In genomic region chr12:34399631-34400422, GRCh38 we compare ENCODE assay signal across 9 cellular contexts.
DNase-seq lines count a peak whose midpoint lies in the region; ATAC-seq and TF ChIP-seq lines count a peak whose summit lies in the region.
"Had no signal": no experiment of that assay in that cellular context is flagged by ENCODE, and none has a peak within 500 bp of the region (broad histone marks: within the 10 kb centered on the region; RNA-seq: fewer than 3 reads in every experiment).

No MANE protein-coding gene starts in this region.

- H3K4me1 ChIP-seq in RWPE2 (ENCODE audit: insufficient read depth, poor library complexity, severe bottlenecking) (no peaks in the 10 kb centered on the region), spleen (no peaks in the 10 kb centered on the region)

- WGBS in spleen, 5 donors, result 62 to 72% (median 71%) methylated on average over 21 to 23 of the region's 23 CpGs

- H3K9me3 ChIP-seq in RWPE2 (ENCODE audit: severe bottlenecking), result peaks cover 5% of the 10 kb centered on the region
- H3K9me3 ChIP-seq in spleen, result peaks cover 0 to 100% (median 100%) of the 10 kb centered on the region in 8 donors

- ATAC-seq in RWPE2 (ENCODE audit: low read depth) (no peak), left cardiac atrium (no peak), GM21723 (IDR thresholded peaks at IDR 0.05; ENCODE audit: unreplicated experiment) (no peak), HG03095 (IDR thresholded peaks at IDR 0.05; ENCODE audit: unreplicated experiment) (no peak)
- ATAC-seq: stimulated activated memory B cell treated with anti-CD40 and anti-IgM and Interleukin-4, amounts not matched to agents 10 μg/mL and 1 μg/mL and 100 μg/mL, for 72 hours had no signal

- no peaks in the 10 kb centered on the region for H3K27me3 ChIP-seq in RWPE2 (ENCODE audit: insufficient read depth, poor library complexity, severe bottlenecking)
- H3K27me3 ChIP-seq in spleen (replicated peaks in 1 of 7), result no peaks in the 10 kb centered on the region

- intact Hi-C loops in left cardiac atrium (cut with DNase I), result no loop called here
- intact Hi-C loops in spleen (cut with DNase I; ENCODE audit: low total_unique reads), result no loop called here

- DNase-seq in GM03348 (ENCODE audit: low spot score), result peak; percentile 4
- DNase-seq in RWPE2 (ENCODE audit: low spot score), result peak; percentile 27
- peak; percentile 4 for DNase-seq in left cardiac atrium
- DNase-seq in spleen, result peak; percentile 40
- DNase-seq in KBM-7, result no peak
- no peak for DNase-seq in kidney tubule cell (ENCODE audit: low spot score)

- no peak for TF ChIP-seq POLR2A in spleen (IDR thresholded peaks at IDR 0.05)

- H3K4me3 ChIP-seq in RWPE2 (ENCODE audit: severe bottlenecking) (no peak overlapping the region), spleen (no peak overlapping the region)

- TF ChIP-seq CTCF in RWPE2 (IDR thresholded peaks at IDR 0.05; ENCODE audit: poor library complexity, severe bottlenecking), result no peak
- TF ChIP-seq CTCF in spleen (IDR thresholded peaks at IDR 0.05 in 8 of 11, conservative IDR thresholded peaks at IDR 0.05 in 3 of 11), result no peak

- H3K27ac ChIP-seq in RWPE2 (ENCODE audit: poor library complexity, severe bottlenecking) (no peak overlapping the region), spleen (no peak overlapping the region)

- in situ Hi-C loops in KBM-7 (cut with MboI; ENCODE audit: low pct_unique_long_range_greater_than_20kb, low sequenced_read_pairs), result loop anchor here (25.0 kb wide), 1 partner anchor 113 kb away; no protein-coding TSS in a partner anchor

- no peaks in the 10 kb centered on the region for H3K36me3 ChIP-seq in RWPE2 (ENCODE audit: low read depth)
- no peaks in the 10 kb centered on the region for H3K36me3 ChIP-seq in spleen

Comparison
In these comparisons a context has a peak if more than half of its experiments do, and no peak if none do; other contexts are left out.
1. DNase-seq: peak in GM03348 (single experiment), RWPE2 (single experiment), left cardiac atrium (single experiment) and spleen (single experiment); none in KBM-7 (single experiment) and kidney tubule cell (single experiment).